18 cellular contexts compared by ENCODE assay signal in genomic region chr6:121247386-121247785, GRCh38.
DNase-seq lines count a peak whose midpoint lies in the region; ATAC-seq and TF ChIP-seq lines count a peak whose summit lies in the region.
"Had no signal": no experiment of that assay in that cellular context is flagged by ENCODE, and none has a peak within 500 bp of the region (broad histone marks: within the 10 kb centered on the region; RNA-seq: fewer than 3 reads in every experiment).

No MANE protein-coding gene starts in this region.

- H3K36me3 Mint-ChIP-seq in naive thymus-derived CD4-positive, alpha-beta T cell: peaks cover 47 to 95% (median 63%) of the 10 kb centered on the region in 5 donors

- H3K23ac ChIP-seq in mesenchymal stem cell (ENCODE audit: low read length in 2 of 2): no peak overlapping the region

- no peak overlapping the region for H3K4me2 ChIP-seq in mesenchymal stem cell (ENCODE audit: low read length, poor library complexity, severe bottlenecking)
- H3K4me2 ChIP-seq: BLaER1 treated with 17β-estradiol and CSF1 and Interleukin-3, amounts not matched to agents 10 nM and 100 nM had no signal

- no peak overlapping the region for H3K27ac Mint-ChIP-seq in naive thymus-derived CD4-positive, alpha-beta T cell
- H3K27ac Mint-ChIP-seq: H9 had no signal

- no peak overlapping the region for H2BK12ac ChIP-seq in mesenchymal stem cell (ENCODE audit: low read length in 2 of 2)

- intact Hi-C loops in adrenal gland (cut with DNase I): no loop called here
- intact Hi-C loops in naive thymus-derived CD4-positive, alpha-beta T cell (cut with micrococcal nuclease): no loop called here
- intact Hi-C loops in posterior vena cava (cut with DNase I): no loop called here

- peaks cover 17% of the 10 kb centered on the region for H3K9me3 ChIP-seq in mesenchymal stem cell (ENCODE audit: control insufficient read depth, low read length)
- peaks cover 0 to 9% (median 0%) of the 10 kb centered on the region in 3 donors for H3K9me3 ChIP-seq in adrenal gland (replicated peaks in 1 of 3)
- peaks cover 0 to 7% (median 7%) of the 10 kb centered on the region in 3 experiments for H3K9me3 ChIP-seq in naive thymus-derived CD4-positive, alpha-beta T cell (ENCODE audit: control insufficient read depth in 2 of 3, low read length in 3 of 3)

- H4K8ac ChIP-seq in mesenchymal stem cell (ENCODE audit: low read length): no peak overlapping the region

- H3K4me1 Mint-ChIP-seq in naive thymus-derived CD4-positive, alpha-beta T cell: peaks cover 0 to 10% (median 6%) of the 10 kb centered on the region in 7 donors

- H2AK5ac ChIP-seq in mesenchymal stem cell (ENCODE audit: low read length, severe bottlenecking): no peak overlapping the region

- no peaks in the 10 kb centered on the region for H3K27me3 Mint-ChIP-seq in naive thymus-derived CD4-positive, alpha-beta T cell

- no peak overlapping the region for H2AFZ ChIP-seq in mesenchymal stem cell (ENCODE audit: low read depth, low read length)

- no peak overlapping the region for H2BK120ac ChIP-seq in mesenchymal stem cell (ENCODE audit: low read depth, low read length)

- no peak overlapping the region for H3K18ac ChIP-seq in mesenchymal stem cell (ENCODE audit: low read depth in 1 of 2, low read length in 2 of 2)

- H3K4me3 Mint-ChIP-seq in naive thymus-derived CD4-positive, alpha-beta T cell: no peak overlapping the region
- H3K4me3 Mint-ChIP-seq: H9 had no signal

- no peak overlapping the region for H3K9ac ChIP-seq in mesenchymal stem cell (ENCODE audit: low read length)
- H3K9ac ChIP-seq: BLaER1 treated with 17β-estradiol and CSF1 and Interleukin-3, amounts not matched to agents 10 nM and 100 nM had no signal

- DNase-seq in amniotic epithelial cell (ENCODE audit: low read depth): peak; percentile 71
- DNase-seq in mesenchymal stem cell: peak; percentile 83
- DNase-seq in adrenal gland: no peak
- DNase-seq in naive thymus-derived CD4-positive, alpha-beta T cell: no peak
- DNase-seq in posterior vena cava (ENCODE audit: low spot score): no peak
- DNase-seq: activated CD4-positive, alpha-beta T cell treated with anti-CD3 and anti-CD28 coated beads, Interleukin-2, amount 50 U/mL, for 1 hour; central memory CD4-positive, alpha-beta T cell; DMS153; H9; KG1; mesendoderm; NCI-H1417 treated with DMSO at 0.1 percent for 48 hours; NCI-H226; nucleus accumbens; sigmoid colon had no signal

- peaks cover 8% of the 10 kb centered on the region for H3K79me1 ChIP-seq in mesenchymal stem cell (replicated peaks; ENCODE audit: low read length, poor library complexity, severe bottlenecking)

- no peak overlapping the region for H2BK5ac ChIP-seq in mesenchymal stem cell (ENCODE audit: low read depth, low read length, poor library complexity, severe bottlenecking)

- H3K36me3 ChIP-seq in mesenchymal stem cell (ENCODE audit: control insufficient read depth in 1 of 2, insufficient read depth in 2 of 2, low read depth in 1 of 2, low read length in 2 of 2) (peaks cover 0 to 9% of the 10 kb centered on the region in 2 experiments), adrenal gland (replicated peaks in 1 of 2) (no peaks in the 10 kb centered on the region)
- H3K36me3 ChIP-seq in naive thymus-derived CD4-positive, alpha-beta T cell (ENCODE audit: control insufficient read depth in 2 of 3, insufficient read depth in 3 of 3, low read length in 3 of 3): no peaks in the 10 kb centered on the region
- H3K36me3 ChIP-seq: sigmoid colon had no signal

- H3K4me3 ChIP-seq in mesenchymal stem cell (ENCODE audit: insufficient read depth in 1 of 2, low read depth in 1 of 2, low read length in 2 of 2): no peak overlapping the region
- H3K4me3 ChIP-seq in adrenal gland: no peak overlapping the region
- no peak overlapping the region for H3K4me3 ChIP-seq in naive thymus-derived CD4-positive, alpha-beta T cell (ENCODE audit: low read length)
- H3K4me3 ChIP-seq: BLaER1 treated with 17β-estradiol and CSF1 and Interleukin-3, amounts not matched to agents 10 nM and 100 nM; sigmoid colon had no signal

- no peak for TF ChIP-seq POLR2A in adrenal gland (IDR thresholded peaks at IDR 0.05)

- H3K27me3 ChIP-seq in mesenchymal stem cell (ENCODE audit: control insufficient read depth in 1 of 2, insufficient read depth in 1 of 2, low read length in 2 of 2) (no peaks in the 10 kb centered on the region), adrenal gland (no peaks in the 10 kb centered on the region)
- no peaks in the 10 kb centered on the region for H3K27me3 ChIP-seq in naive thymus-derived CD4-positive, alpha-beta T cell (ENCODE audit: control insufficient read depth in 2 of 2, insufficient read depth in 2 of 2, low read length in 2 of 2)
- H3K27me3 ChIP-seq: BLaER1 treated with 17β-estradiol and CSF1 and Interleukin-3, amounts not matched to agents 10 nM and 100 nM; sigmoid colon had no signal

- H3K4ac ChIP-seq in mesenchymal stem cell (ENCODE audit: low read depth in 1 of 2, low read length in 2 of 2): no peak overlapping the region

- peaks cover 20 to 63% (median 42%) of the 10 kb centered on the region in 11 donors for H3K9me3 Mint-ChIP-seq in naive thymus-derived CD4-positive, alpha-beta T cell

- H3K14ac ChIP-seq in mesenchymal stem cell (ENCODE audit: low read length in 2 of 2): no peak overlapping the region

- ATAC-seq in GM18867 (IDR thresholded peaks at IDR 0.05; ENCODE audit: unreplicated experiment): peak; percentile 57
- ATAC-seq in HG03159 (IDR thresholded peaks at IDR 0.05; ENCODE audit: unreplicated experiment): peak; percentile 65
- no peak for ATAC-seq in naive thymus-derived CD4-positive, alpha-beta T cell

- H4K91ac ChIP-seq in mesenchymal stem cell (ENCODE audit: low read length): no peak overlapping the region

- no peak for TF ChIP-seq CTCF in adrenal gland (IDR thresholded peaks at IDR 0.05)

- CTCF ChIA-PET in naive thymus-derived CD4-positive, alpha-beta T cell (lab: Charles Lee): no interaction called here

- POLR2A ChIA-PET in naive thymus-derived CD4-positive, alpha-beta T cell (lab: Charles Lee): no interaction called here

- H3K4me1 ChIP-seq in mesenchymal stem cell (ENCODE audit: control insufficient read depth, insufficient read depth, low read depth, low read length) (no peaks in the 10 kb centered on the region), adrenal gland (replicated peaks in 1 of 2) (no peaks in the 10 kb centered on the region)
- no peaks in the 10 kb centered on the region for H3K4me1 ChIP-seq in naive thymus-derived CD4-positive, alpha-beta T cell (ENCODE audit: control insufficient read depth in 2 of 2, insufficient read depth in 2 of 2, low read length in 2 of 2)
- H3K4me1 ChIP-seq: BLaER1 treated with 17β-estradiol and CSF1 and Interleukin-3, amounts not matched to agents 10 nM and 100 nM; sigmoid colon had no signal

- H2BK15ac ChIP-seq in mesenchymal stem cell (ENCODE audit: low read depth, poor library complexity, severe bottlenecking): no peak overlapping the region

- H3K27ac ChIP-seq in mesenchymal stem cell (ENCODE audit: low read length, poor library complexity, severe bottlenecking) (no peak overlapping the region), adrenal gland (no peak overlapping the region)
- no peak overlapping the region for H3K27ac ChIP-seq in naive thymus-derived CD4-positive, alpha-beta T cell (ENCODE audit: low read depth, low read length)
- H3K27ac ChIP-seq: BLaER1 treated with 17β-estradiol and CSF1 and Interleukin-3, amounts not matched to agents 10 nM and 100 nM; sigmoid colon had no signal

Comparison
In these comparisons a context has a peak if more than half of its experiments do, and no peak if none do; other contexts are left out.
1. DNase-seq: peak in amniotic epithelial cell (single experiment) and mesenchymal stem cell (single experiment); none in adrenal gland (0 of 7), naive thymus-derived CD4-positive, alpha-beta T cell (0 of 9) and posterior vena cava (single experiment).